8 cellular contexts compared by ENCODE assay signal in the genomic region with DNA sequence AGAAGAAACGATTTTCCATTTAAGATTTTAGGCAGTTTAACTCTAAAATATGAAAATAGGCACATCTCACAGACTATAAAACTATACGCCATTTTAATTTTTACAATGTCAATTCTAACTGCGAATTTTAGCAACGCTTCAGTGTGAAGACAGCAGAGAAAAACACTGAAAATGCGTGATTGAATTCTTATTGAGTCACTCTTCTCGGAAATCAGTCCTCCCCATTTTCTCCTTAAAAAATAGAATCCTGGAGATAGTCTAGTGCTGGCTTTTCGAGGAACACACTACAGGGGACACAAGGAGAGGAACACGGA. TPM values are rescaled to one million over a fixed set of nuclear protein-coding genes. Genes with fewer than 3 reads are reported as not detected.
DNase-seq lines count a peak whose midpoint lies in the region; ATAC-seq and TF ChIP-seq lines count a peak whose summit lies in the region.

No MANE protein-coding gene starts in this region.

- H3K9me3 ChIP-seq in right lobe of liver (no peaks in the 10 kb centered on the region), thyroid gland (no peaks in the 10 kb centered on the region)

- TF ChIP-seq CTCF in right lobe of liver (IDR thresholded peaks at IDR 0.05) (no peak), thyroid gland (IDR thresholded peaks at IDR 0.05) (no peak)

- peak overlapping the region; percentile 52 to 71 (median 66) for H3K4me3 ChIP-seq in right lobe of liver
- H3K4me3 ChIP-seq in thyroid gland (replicated peaks in 1 of 3), result peak overlapping the region in 2 of 3 donors; percentile 81 to 91

- H3K4me3 Mint-ChIP-seq in activated T-cell treated with anti-CD3 and anti-CD28 coated beads, Interleukin-2, amount 50 U/mL, for 24 hours, result peak overlapping the region; percentile 93

- no peaks in the 10 kb centered on the region for H3K27me3 Mint-ChIP-seq in activated T-cell treated with anti-CD3 and anti-CD28 coated beads, Interleukin-2, amount 50 U/mL, for 24 hours

- no peak for TF ChIP-seq POLR2A in right lobe of liver (IDR thresholded peaks at IDR 0.05)
- TF ChIP-seq POLR2A in thyroid gland (IDR thresholded peaks at IDR 0.05), result no peak

- H3K36me3 Mint-ChIP-seq in activated T-cell treated with anti-CD3 and anti-CD28 coated beads, Interleukin-2, amount 50 U/mL, for 24 hours (ENCODE audit: low read depth), result peaks cover 21% of the 10 kb centered on the region

- peaks cover 42% of the 10 kb centered on the region for H3K4me1 Mint-ChIP-seq in activated T-cell treated with anti-CD3 and anti-CD28 coated beads, Interleukin-2, amount 50 U/mL, for 24 hours (ENCODE audit: low read depth)

- H3K27ac Mint-ChIP-seq in activated T-cell treated with anti-CD3 and anti-CD28 coated beads, Interleukin-2, amount 50 U/mL, for 24 hours, result peak overlapping the region; percentile 99

- no peak for ATAC-seq in right lobe of liver
- ATAC-seq in GM21723 (IDR thresholded peaks at IDR 0.05; ENCODE audit: unreplicated experiment), result no peak
- ATAC-seq in GM21576 (IDR thresholded peaks at IDR 0.05; ENCODE audit: unreplicated experiment), result no peak

- DNase-seq in activated T-cell treated with anti-CD3 and anti-CD28 coated beads, Interleukin-2, amount 50 U/mL, for 24 hours, result no peak
- no peak for DNase-seq in activated T-cell treated with anti-CD3 and anti-CD28 coated beads, Interleukin-2, amount 50 U/mL, for 48 hours
- no peak for DNase-seq in right lobe of liver
- no peak for DNase-seq in thyroid gland
- DNase-seq in epidermal melanocyte (ENCODE audit: insufficient read length, low spot score), result no peak

- H3K9me3 Mint-ChIP-seq in activated T-cell treated with anti-CD3 and anti-CD28 coated beads, Interleukin-2, amount 50 U/mL, for 24 hours, result no peaks in the 10 kb centered on the region

- no peaks in the 10 kb centered on the region for H3K36me3 ChIP-seq in right lobe of liver
- no peaks in the 10 kb centered on the region for H3K36me3 ChIP-seq in thyroid gland

- H3K27ac ChIP-seq in angular gyrus (ENCODE audit: low read depth, low read length), result peak overlapping the region; percentile 85
- no peak overlapping the region for H3K27ac ChIP-seq in right lobe of liver
- peak overlapping the region in 2 of 3 donors; percentile 45 to 64 for H3K27ac ChIP-seq in thyroid gland

- H3K27me3 ChIP-seq in right lobe of liver, result no peaks in the 10 kb centered on the region
- H3K27me3 ChIP-seq in thyroid gland, result no peaks in the 10 kb centered on the region

- intact Hi-C loops in right lobe of liver (cut with DNase I) (no loop called here), thyroid gland (cut with DNase I) (loop anchor here (10.0 kb wide), 1 partner anchor 131 kb away; a partner anchor contains a TSS)

- H3K4me1 ChIP-seq in right lobe of liver (peaks cover 0 to 8% (median 0%) of the 10 kb centered on the region in 4 donors), thyroid gland (peaks cover 7% of the 10 kb centered on the region in 2 donors)

- WGBS in right lobe of liver (ENCODE audit: insufficient coverage, low coverage, low lambda C conversion rate, missing lambda C conversion rate), result 22% methylated on average over 8 of the region's 8 CpGs
- 21% methylated on average over 8 of the region's 8 CpGs for WGBS in thyroid gland, 2 donors

RNA-seq across cellular contexts. Expression of a gene that starts 0.4 kb away (rescaled TPM):
- under 1 TPM; 0.09 to 0.44 (median 0.31) TPM for total RNA-seq in right lobe of liver
- 10 to 100 TPM in 2 of 4 donors, 1 to 10 TPM in 2; 8.7 to 12.7 (median 9.8) TPM for total RNA-seq in thyroid gland

Comparison
In these comparisons a context has a peak if more than half of its experiments do, and no peak if none do; other contexts are left out.
1. H3K27ac ChIP-seq: peak in angular gyrus (single experiment) and thyroid gland (2 of 3); none in right lobe of liver (0 of 3).
2. RNA of a gene that starts 0.4 kb away (total RNA-seq): 8.7 to 12.7 TPM in thyroid gland; 0.09 to 0.44 TPM in right lobe of liver; every median in the first group is over 4 times any median in the second.